Comparison of ENCODE assay signal across 21 cellular contexts in genomic region chr22:48478529-48479265, GRCh38.
A peak's percentile ranks its signal among the peaks of the same experiment; 100 is the strongest.
DNase-seq lines count a peak whose midpoint lies in the region; ATAC-seq and TF ChIP-seq lines count a peak whose summit lies in the region.
"Had no signal": no experiment of that assay in that cellular context is flagged by ENCODE, and none has a peak within 500 bp of the region (broad histone marks: within the 10 kb centered on the region; RNA-seq: fewer than 3 reads in every experiment).

No MANE protein-coding gene starts in this region.

- H3K9me3 ChIP-seq in right atrium auricular region (no peaks in the 10 kb centered on the region), endodermal cell (ENCODE audit: control insufficient read depth, low read length) (no peaks in the 10 kb centered on the region), suprapubic skin (no peaks in the 10 kb centered on the region), T-helper 17 cell (ENCODE audit: control insufficient read depth, low read length, poor library complexity, severe bottlenecking) (no peaks in the 10 kb centered on the region)
- H3K9me3 ChIP-seq: SJCRH30 had no signal

- TF ChIP-seq CTCF in right atrium auricular region (IDR thresholded peaks at IDR 0.05) = no peak
- TF ChIP-seq CTCF in endodermal cell (conservative IDR thresholded peaks at IDR 0.05) = no peak
- TF ChIP-seq CTCF in suprapubic skin (IDR thresholded peaks at IDR 0.05) = no peak
- no peak for TF ChIP-seq CTCF in nephron progenitor cell (IDR thresholded peaks at IDR 0.05)

- no peak for TF ChIP-seq EP300 in suprapubic skin (IDR thresholded peaks at IDR 0.05)

- 92 to 96% methylated on average over 7 to 11 of the region's 11 CpGs for WGBS in endodermal cell (ENCODE audit: insufficient coverage in 1 of 2, insufficient read length in 1 of 2), 2 experiments
- 86% methylated on average over 10 of the region's 11 CpGs for WGBS in suprapubic skin

- H3K9me3 Mint-ChIP-seq in endodermal cell (no peaks in the 10 kb centered on the region), nephron progenitor cell (no peaks in the 10 kb centered on the region)
- H3K9me3 Mint-ChIP-seq: GM23338, H9 had no signal

- H3K27ac Mint-ChIP-seq in endodermal cell (no peak overlapping the region), T-helper 17 cell (no peak overlapping the region), nephron progenitor cell (no peak overlapping the region)
- H3K27ac Mint-ChIP-seq: GM23338, H9, HFFc6 had no signal

- no peak for TF ChIP-seq POLR2A in suprapubic skin (IDR thresholded peaks at IDR 0.05)

- DNase-seq in Right ventricle myocardium superior = peak; percentile 22
- no peak for DNase-seq in right atrium auricular region (ENCODE audit: low spot score)
- peak; percentile 22 for DNase-seq in endodermal cell
- DNase-seq in medulla oblongata (ENCODE audit: extremely low spot score) = peak; percentile 59
- DNase-seq in suprapubic skin (ENCODE audit: low spot score in 2 of 2) = peak; percentile 28 to 43
- DNase-seq in T-helper 17 cell = no peak
- DNase-seq in nephron progenitor cell = no peak
- DNase-seq: Calu3, DMS79 treated with DMSO at 0.1 percent for 48 hours, H9, HFFc6, IMR-90, KG1, MM.1S, NCI-H2029, NCI-H446, NCI-H524 treated with DMSO at 0.1 percent for 48 hours, NCI-H774, SJCRH30 had no signal

- ATAC-seq in Right ventricle myocardium superior (ENCODE audit: poor library complexity) (no peak), T-helper 17 cell (no peak), GM19324 (IDR thresholded peaks at IDR 0.05; ENCODE audit: low FRiP score, unreplicated experiment) (no peak)
- ATAC-seq: GM23338 had no signal

- intact Hi-C loops in Right ventricle myocardium superior (cut with DNase I) = no loop called here

- no peaks in the 10 kb centered on the region for H3K27me3 ChIP-seq in right atrium auricular region
- H3K27me3 ChIP-seq in endodermal cell (ENCODE audit: control insufficient read depth, insufficient read depth, low read length, poor library complexity, severe bottlenecking) = no peaks in the 10 kb centered on the region
- H3K27me3 ChIP-seq in suprapubic skin = peaks cover 11% of the 10 kb centered on the region

- no peaks in the 10 kb centered on the region for H3K4me1 Mint-ChIP-seq in endodermal cell
- H3K4me1 Mint-ChIP-seq in T-helper 17 cell = no peaks in the 10 kb centered on the region
- H3K4me1 Mint-ChIP-seq in nephron progenitor cell = peaks cover 4% of the 10 kb centered on the region

- no peaks in the 10 kb centered on the region for H3K36me3 ChIP-seq in right atrium auricular region
- no peaks in the 10 kb centered on the region for H3K36me3 ChIP-seq in endodermal cell (ENCODE audit: control insufficient read depth, insufficient read depth, low read length)
- no peaks in the 10 kb centered on the region for H3K36me3 ChIP-seq in suprapubic skin
- H3K36me3 ChIP-seq: SJCRH30 had no signal

- H3K4me1 ChIP-seq in right atrium auricular region (no peaks in the 10 kb centered on the region), endodermal cell (ENCODE audit: control insufficient read depth, insufficient read depth, low read length) (no peaks in the 10 kb centered on the region), suprapubic skin (no peaks in the 10 kb centered on the region)
- H3K4me1 ChIP-seq: SJCRH30 had no signal

- no peak overlapping the region for H3K4me3 Mint-ChIP-seq in endodermal cell
- H3K4me3 Mint-ChIP-seq in T-helper 17 cell = no peak overlapping the region
- H3K4me3 Mint-ChIP-seq in nephron progenitor cell = no peak overlapping the region
- H3K4me3 Mint-ChIP-seq: GM23338, H9, HFFc6 had no signal

- no peak overlapping the region for H3K9ac ChIP-seq in endodermal cell (ENCODE audit: extremely low read depth, low read length, poor library complexity, severe bottlenecking)

- no peak overlapping the region for H3K4me3 ChIP-seq in right atrium auricular region
- no peak overlapping the region for H3K4me3 ChIP-seq in endodermal cell (ENCODE audit: low read length)
- no peak overlapping the region for H3K4me3 ChIP-seq in suprapubic skin
- H3K4me3 ChIP-seq: GM23338, SJCRH30 had no signal

- H3K36me3 Mint-ChIP-seq in endodermal cell (ENCODE audit: low read depth) = no peaks in the 10 kb centered on the region
- no peaks in the 10 kb centered on the region for H3K36me3 Mint-ChIP-seq in T-helper 17 cell (ENCODE audit: low read depth)
- no peaks in the 10 kb centered on the region for H3K36me3 Mint-ChIP-seq in nephron progenitor cell (ENCODE audit: low read depth)

- H3K27ac ChIP-seq in right atrium auricular region (no peak overlapping the region), endodermal cell (ENCODE audit: low read depth, low read length) (no peak overlapping the region), suprapubic skin (no peak overlapping the region)
- H3K27ac ChIP-seq: SJCRH30 had no signal

- H3K27me3 Mint-ChIP-seq in endodermal cell (ENCODE audit: insufficient read depth) (no peaks in the 10 kb centered on the region), T-helper 17 cell (peaks cover 19% of the 10 kb centered on the region), nephron progenitor cell (ENCODE audit: low read depth, poor library complexity) (peaks cover 4% of the 10 kb centered on the region)

Comparison
In these comparisons a context has a peak if more than half of its experiments do, and no peak if none do; other contexts are left out.
1. DNase-seq: peak in Right ventricle myocardium superior (single experiment), endodermal cell (single experiment), medulla oblongata (single experiment) and suprapubic skin (2 of 2); none in right atrium auricular region (single experiment), T-helper 17 cell (0 of 3) and nephron progenitor cell (single experiment).